Comparison of ENCODE assay signal across 12 cellular contexts in the genomic region with DNA sequence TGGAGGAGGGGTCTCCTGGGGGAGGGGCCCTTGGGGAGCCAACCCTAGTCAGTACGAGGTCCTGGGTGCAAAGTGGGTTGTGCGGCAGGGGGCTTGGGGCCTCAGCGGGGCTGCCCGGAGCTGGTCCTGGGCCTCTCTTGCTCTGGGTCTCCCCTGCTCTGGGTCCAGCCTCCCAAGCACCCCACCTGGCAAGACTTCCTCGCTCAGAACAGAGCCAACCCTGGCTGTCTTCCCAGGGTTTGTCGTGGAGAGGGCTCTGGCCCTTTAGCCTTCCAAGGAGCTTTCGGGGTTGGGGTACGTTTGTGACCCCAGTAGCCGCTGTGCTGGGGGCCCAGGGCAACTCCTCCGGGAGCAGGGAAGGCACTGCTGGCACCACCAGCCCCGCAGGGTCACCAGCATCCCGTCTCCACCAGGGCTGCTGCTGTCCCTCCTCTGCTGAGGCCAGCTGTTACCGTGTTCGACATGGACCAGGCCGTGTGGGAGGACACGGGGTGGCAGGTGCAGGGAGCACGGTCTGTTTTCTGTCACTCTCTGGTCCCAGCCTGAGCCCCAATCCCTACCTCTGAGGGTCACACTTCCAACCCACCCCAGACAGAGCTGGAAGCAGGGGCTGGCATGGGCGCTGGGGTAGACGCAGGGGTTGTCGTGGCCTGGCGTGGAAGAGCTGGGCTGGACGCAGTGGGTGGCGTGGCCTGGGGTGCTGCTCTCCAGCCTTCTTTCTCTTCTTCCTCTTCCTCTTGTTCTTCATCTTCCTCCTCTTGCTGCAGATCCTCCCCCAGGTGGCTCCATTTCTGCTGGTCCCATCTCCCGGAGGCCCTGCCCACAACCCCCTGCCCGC. TPM values are rescaled to one million over a fixed set of nuclear protein-coding genes. Genes with fewer than 3 reads are reported as not detected.
DNase-seq lines count a peak whose midpoint lies in the region; ATAC-seq, FAIRE-seq and TF ChIP-seq lines count a peak whose summit lies in the region.
"Had no signal": no experiment of that assay in that cellular context is flagged by ENCODE, and none has a peak within 500 bp of the region (broad histone marks: within the 10 kb centered on the region; RNA-seq: fewer than 3 reads in every experiment).

No MANE protein-coding gene starts in this region.

- no peak overlapping the region for H3K23ac ChIP-seq in mesendoderm (ENCODE audit: low read length)

- CTCF ChIA-PET in WTC11 (lab: Charles Lee), result interaction anchor here (1.4 to 6.6 kb wide), 5 partner anchors 10 to 59 kb away, joined by 6 to 63 read pairs (median 7); partner anchors contain the start of gene PWWP2B

- H4K8ac ChIP-seq in mesendoderm (ENCODE audit: low read depth, low read length), result no peak overlapping the region

- H3K4me1 Mint-ChIP-seq in WTC11, result peaks cover 23% of the 10 kb centered on the region

- no peak overlapping the region for H3K9ac ChIP-seq in mesendoderm (ENCODE audit: low read length)

- H3K36me3 ChIP-seq in mesendoderm (ENCODE audit: control insufficient read depth, insufficient read depth, low read length) (no peaks in the 10 kb centered on the region), thyroid gland (no peaks in the 10 kb centered on the region)

- peak overlapping the region; percentile 44 for H3K56ac ChIP-seq in mesendoderm (ENCODE audit: low read length)

- FAIRE-seq in GM12891 (lab: Jason Lieb, UNC), result no peak

- no CpG with 5 or more reads among the region's 25 CpGs for WGBS in mesendoderm (ENCODE audit: extremely low coverage, insufficient coverage, low lambda C conversion rate)
- 71 to 78% methylated on average over 14 to 18 of the region's 25 CpGs for WGBS in thyroid gland, 2 donors

- no peak overlapping the region for H3K4me3 Mint-ChIP-seq in WTC11
- H3K4me3 Mint-ChIP-seq: activated naive CD8-positive, alpha-beta T cell had no signal

- no peak overlapping the region for H3K4me2 ChIP-seq in mesendoderm (ENCODE audit: low read length)

- no peak overlapping the region for H2BK15ac ChIP-seq in mesendoderm (replicated peaks; ENCODE audit: low read depth)

- H2AK5ac ChIP-seq in mesendoderm (ENCODE audit: low read length), result no peak overlapping the region

- peaks cover 8% of the 10 kb centered on the region for H3K4me1 ChIP-seq in mesendoderm (ENCODE audit: control insufficient read depth, low read depth, low read length)
- peaks cover 57 to 59% of the 10 kb centered on the region in 2 donors for H3K4me1 ChIP-seq in thyroid gland

- H3K27me3 Mint-ChIP-seq in WTC11 (ENCODE audit: low read depth), result no peaks in the 10 kb centered on the region
- H3K27me3 Mint-ChIP-seq: activated naive CD8-positive, alpha-beta T cell had no signal

- 0 out of 2 replicates have a peak overlapping the region, but pooled peaks have one; percentile 65 for H3K27ac Mint-ChIP-seq in WTC11
- H3K27ac Mint-ChIP-seq: activated naive CD8-positive, alpha-beta T cell had no signal

- peak; percentile 5; the same call in 1 of the 2 replicates for ATAC-seq in WTC11

- TF ChIP-seq CTCF in WTC11 (IDR thresholded peaks at IDR 0.05) (no peak), thyroid gland (IDR thresholded peaks at IDR 0.05) (no peak)

- no peak overlapping the region for H3K18ac ChIP-seq in mesendoderm (ENCODE audit: low read length)

- no peaks in the 10 kb centered on the region for H3K9me3 ChIP-seq in thyroid gland

- no peak overlapping the region for H4K5ac ChIP-seq in mesendoderm (ENCODE audit: low read length)

- no peak overlapping the region for H3K4ac ChIP-seq in mesendoderm (ENCODE audit: low read depth, low read length)

- H3K36me3 Mint-ChIP-seq in WTC11, result peaks cover 6% of the 10 kb centered on the region; the same call in 1 of the 2 replicates

- peak overlapping the region; percentile 1 for H3K27ac ChIP-seq in mesendoderm (ENCODE audit: low read depth, low read length)
- peak overlapping the region; percentile 97 to 98 (median 98) for H3K27ac ChIP-seq in thyroid gland

- intact Hi-C loops in thyroid gland (cut with DNase I), result no loop called here

- no peaks in the 10 kb centered on the region for H3K79me1 ChIP-seq in mesendoderm (ENCODE audit: low read length)

- POLR2A ChIA-PET in WTC11 (lab: Charles Lee), result interaction anchor here (1.1 kb wide), 2 partner anchors 25 to 35 kb away, joined by 3 to 5 read pairs; no protein-coding TSS in a partner anchor

- H3K4me3 ChIP-seq in mesendoderm (ENCODE audit: low read length) (no peak overlapping the region), thyroid gland (replicated peaks in 1 of 3) (no peak overlapping the region)

- no peaks in the 10 kb centered on the region for H3K9me3 Mint-ChIP-seq in WTC11

- H3K79me2 ChIP-seq in mesendoderm (ENCODE audit: control insufficient read depth, insufficient read depth, low read length), result no peaks in the 10 kb centered on the region

- DNase-seq in NCI-H82 (lab: John Stamatoyannopoulos, UW) (peak; percentile 27), NCI-H82 treated with DMSO at 0.1 percent for 48 hours (lab: John Stamatoyannopoulos, UW; ENCODE audit: unreplicated experiment) (no peak), WTC11 (ENCODE audit: low spot score) (no peak), mesendoderm (no peak), thyroid gland (peak; percentile 60 to 64), occipital lobe (lab: John Stamatoyannopoulos, UW) (no peak), AG08395 (ENCODE audit: low spot score) (no peak), GM12891 (ENCODE audit: insufficient read length, low spot score) (no peak)
- DNase-seq: NCI-H446; posterior cingulate gyrus; stimulated activated CD8-positive, alpha-beta memory T cell treated with anti-CD3 and anti-CD28 coated beads, Interleukin-4, amount 100 ng/mL, for 48 hours had no signal

- H2BK5ac ChIP-seq in mesendoderm (ENCODE audit: low read length), result no peak overlapping the region

- TF ChIP-seq POLR2A in thyroid gland (IDR thresholded peaks at IDR 0.05) (no peak), GM12891 (IDR thresholded peaks at IDR 0.05; ENCODE audit: low read depth, low read length) (no peak)

- no peak overlapping the region for H2BK120ac ChIP-seq in mesendoderm (ENCODE audit: low read depth, low read length)

- no peaks in the 10 kb centered on the region for H3K27me3 ChIP-seq in mesendoderm (ENCODE audit: insufficient read depth, low read length, poor library complexity)
- H3K27me3 ChIP-seq in thyroid gland, result no peaks in the 10 kb centered on the region

TF ChIP-seq in WTC11, 78 proteins besides CTCF, POLR2A, EP300 and RAD21:
- TF ChIP-seq NFATC4 (CRISPR knock-in tag; IDR thresholded peaks at IDR 0.05) (no peak), ZNF121 (CRISPR knock-in tag; IDR thresholded peaks at IDR 0.05) (no peak)

TF ChIP-seq in GM12891, 5 proteins besides CTCF, POLR2A, EP300 and RAD21:
- TF ChIP-seq POU2F2 (IDR thresholded peaks at IDR 0.05; ENCODE audit: low read depth, low read length), result no peak
- no peak for TF ChIP-seq POLR2AphosphoS5 (IDR thresholded peaks at IDR 0.05; ENCODE audit: low read depth, low read length)
- TF ChIP-seq PAX5 (IDR thresholded peaks at IDR 0.05; ENCODE audit: insufficient read depth, low read length, severe bottlenecking), result no peak
- TF ChIP-seq TAF1 (IDR thresholded peaks at IDR 0.05; ENCODE audit: low read depth, low read length), result no peak
TF ChIP-seq in GM12891: peak in this region for 0.

RNA-seq across cellular contexts. Expression of gene PWWP2B, which starts 22.9 kb away (rescaled TPM):
- total RNA-seq in WTC11 (2021) (12.2 to 14.1 TPM (median 13.6 TPM) in 3 replicates), thyroid gland (10 to 100 TPM; 14.5 to 35.4 (median 27.3) TPM), occipital lobe (5.6 TPM)
- polyA plus RNA-seq in mesendoderm (2013, experiment 1 of 2), result 4.0 TPM
- polyA plus RNA-seq in mesendoderm (2013, experiment 2 of 2), result 3.9 TPM
- 0.13 TPM for polyA plus RNA-seq in GM12891 (2012; ENCODE audit: low read depth, missing spikeins)

Comparison
In these comparisons a context has a peak if more than half of its experiments do, and no peak if none do; other contexts are left out.
1. DNase-seq: peak in NCI-H82 (single experiment) and thyroid gland (2 of 2); none in NCI-H82 treated with DMSO at 0.1 percent for 48 hours (single experiment), WTC11 (single experiment), mesendoderm (single experiment), occipital lobe (single experiment), AG08395 (single experiment) and GM12891 (single experiment).